In the genomic region with DNA sequence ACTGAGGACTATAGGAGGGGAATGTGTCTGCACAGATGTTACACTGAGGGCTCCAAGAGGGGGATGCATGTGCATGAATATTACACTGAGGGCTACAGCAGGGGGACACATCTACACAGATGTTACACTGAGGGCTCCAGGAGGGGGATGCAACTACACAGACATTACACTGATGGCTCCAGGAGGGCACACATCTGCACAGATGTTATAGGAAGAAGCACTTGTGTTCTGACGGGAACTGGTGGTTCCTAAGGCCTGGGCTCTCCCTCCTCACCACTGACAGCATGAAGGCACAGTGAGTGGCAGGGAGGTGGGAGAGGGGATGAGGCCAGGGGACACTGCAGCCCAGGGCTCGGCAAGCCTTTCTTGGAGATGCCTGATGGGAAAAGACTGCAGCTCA, we compare ENCODE assay signal across 5 cellular contexts. TPM values are rescaled to one million over a fixed set of nuclear protein-coding genes. Genes with fewer than 3 reads are reported as not detected.
DNase-seq lines count a peak whose midpoint lies in the region; ATAC-seq and TF ChIP-seq lines count a peak whose summit lies in the region.
"Not testable (repeated sequence)": the region's sequence is repeated elsewhere in the genome, so short reads cannot be mapped to it uniquely, and the experiment has no call there.

No MANE protein-coding gene starts in this region.

- not testable (repeated sequence) for H3K9me3 Mint-ChIP-seq in activated naive CD4-positive, alpha-beta T cell treated with anti-CD3 and anti-CD28 coated beads, Interleukin-2, amount 50 U/mL, for 24 hours; naive thymus-derived CD4-positive, alpha-beta T cell

- not testable (repeated sequence) for H3K4me1 ChIP-seq in DND-41 (ENCODE audit: insufficient read depth, low read length); HEK293 (ENCODE audit: control insufficient read depth, insufficient read depth, low read length); naive thymus-derived CD4-positive, alpha-beta T cell (ENCODE audit: control insufficient read depth in 2 of 2, insufficient read depth in 2 of 2, low read length in 2 of 2)

- POLR2A ChIA-PET in HEK293 (lab: Yijun Ruan, JAX); naive thymus-derived CD4-positive, alpha-beta T cell (lab: Charles Lee): not testable (repeated sequence)

- not testable (repeated sequence) for H3K9me3 ChIP-seq in DND-41 (ENCODE audit: insufficient read depth, low read length, severe bottlenecking); HEK293 (ENCODE audit: control insufficient read depth, insufficient read depth, low read depth, low read length); naive thymus-derived CD4-positive, alpha-beta T cell (ENCODE audit: control insufficient read depth in 2 of 3, low read length in 3 of 3)

- H4K20me1 ChIP-seq in DND-41 (ENCODE audit: insufficient read depth, low read length): not testable (repeated sequence)

- not testable (repeated sequence) for H2AFZ ChIP-seq in DND-41 (ENCODE audit: low read depth, low read length)

- ATAC-seq in DND-41 (ENCODE audit: insufficient read depth, low read depth) (0 out of 3 replicates have a peak, but pooled peaks have one; percentile 19), left lobe of liver (peak; percentile 19)
- peak; percentile 22 for ATAC-seq in naive thymus-derived CD4-positive, alpha-beta T cell

- not testable (repeated sequence) for H3K4me3 Mint-ChIP-seq in activated naive CD4-positive, alpha-beta T cell treated with anti-CD3 and anti-CD28 coated beads, Interleukin-2, amount 50 U/mL, for 24 hours; naive thymus-derived CD4-positive, alpha-beta T cell

- not testable (repeated sequence) for TF ChIP-seq CTCF in DND-41 (IDR thresholded peaks at IDR 0.05; ENCODE audit: borderline replicate concordance, extremely low read depth, low read length, poor library complexity, severe bottlenecking); HEK293 (tag by site-specific recombination; IDR thresholded peaks at IDR 0.05)

- H3K9ac ChIP-seq in DND-41 (ENCODE audit: low read depth, low read length): not testable (repeated sequence)

- H3K36me3 ChIP-seq in DND-41 (ENCODE audit: insufficient read depth, low read length) (peaks cover 71% of the 10 kb centered on the region), HEK293 (ENCODE audit: control insufficient read depth in 2 of 2, insufficient read depth in 1 of 2, low read length in 2 of 2) (peaks cover 16 to 80% of the 10 kb centered on the region in 2 experiments; a peak in 2 of 3 replicates)
- peaks cover 6 to 66% (median 19%) of the 10 kb centered on the region in 3 experiments for H3K36me3 ChIP-seq in naive thymus-derived CD4-positive, alpha-beta T cell (ENCODE audit: control insufficient read depth in 2 of 3, insufficient read depth in 3 of 3, low read length in 3 of 3)

- not testable (repeated sequence) for H3K27me3 ChIP-seq in DND-41 (ENCODE audit: insufficient read depth, low read length, poor library complexity); naive thymus-derived CD4-positive, alpha-beta T cell (ENCODE audit: control insufficient read depth in 2 of 2, insufficient read depth in 2 of 2, low read length in 2 of 2)

- H3K4me1 Mint-ChIP-seq in activated naive CD4-positive, alpha-beta T cell treated with anti-CD3 and anti-CD28 coated beads, Interleukin-2, amount 50 U/mL, for 24 hours; naive thymus-derived CD4-positive, alpha-beta T cell: not testable (repeated sequence)

- CTCF ChIA-PET in HEK293 (lab: Yijun Ruan, JAX); naive thymus-derived CD4-positive, alpha-beta T cell (lab: Charles Lee): not testable (repeated sequence)

- not testable (repeated sequence) for H3K4me2 ChIP-seq in DND-41 (ENCODE audit: insufficient read depth, low read length)

- intact Hi-C loops in naive thymus-derived CD4-positive, alpha-beta T cell (cut with micrococcal nuclease): not testable (repeated sequence)

- H3K4me3 ChIP-seq in DND-41 (ENCODE audit: low read depth in 1 of 2, low read length in 2 of 2); HEK293 (ENCODE audit: low read depth, low read length); naive thymus-derived CD4-positive, alpha-beta T cell (ENCODE audit: low read length): not testable (repeated sequence)

- H3K27me3 Mint-ChIP-seq in activated naive CD4-positive, alpha-beta T cell treated with anti-CD3 and anti-CD28 coated beads, Interleukin-2, amount 50 U/mL, for 24 hours; naive thymus-derived CD4-positive, alpha-beta T cell: not testable (repeated sequence)

- not testable (repeated sequence) for H3K27ac ChIP-seq in DND-41 (ENCODE audit: low read length); HEK293 (ENCODE audit: extremely low read depth, low read depth, low read length); naive thymus-derived CD4-positive, alpha-beta T cell (ENCODE audit: low read depth, low read length)

- not testable (repeated sequence) for DNase-seq in DND-41; left lobe of liver (ENCODE audit: low spot score); naive thymus-derived CD4-positive, alpha-beta T cell

- not testable (repeated sequence) for H3K79me2 ChIP-seq in DND-41 (ENCODE audit: insufficient read depth, low read length)

- peaks cover 12% of the 10 kb centered on the region for H3K36me3 Mint-ChIP-seq in activated naive CD4-positive, alpha-beta T cell treated with anti-CD3 and anti-CD28 coated beads, Interleukin-2, amount 50 U/mL, for 24 hours
- peaks cover 3 to 39% (median 12%) of the 10 kb centered on the region in 5 donors for H3K36me3 Mint-ChIP-seq in naive thymus-derived CD4-positive, alpha-beta T cell

- peak overlapping the region; percentile 55 for H3K27ac Mint-ChIP-seq in activated naive CD4-positive, alpha-beta T cell treated with anti-CD3 and anti-CD28 coated beads, Interleukin-2, amount 50 U/mL, for 24 hours
- H3K27ac Mint-ChIP-seq in naive thymus-derived CD4-positive, alpha-beta T cell: peak overlapping the region in 1 of 9 donors; percentile 81

TF ChIP-seq in HEK293, 187 proteins besides CTCF, POLR2A, EP300 and RAD21:
- TF ChIP-seq ZSCAN30 (tag by site-specific recombination; IDR thresholded peaks at IDR 0.05): peak; percentile 97

RNA-seq across cellular contexts. Expression of a gene that starts 30.3 kb away (rescaled TPM):
- total RNA-seq in left lobe of liver: 16.9 TPM
- total RNA-seq in naive thymus-derived CD4-positive, alpha-beta T cell: 10 to 100 TPM; 69.5 to 95.5 (median 92.2) TPM
- polyA plus RNA-seq in naive thymus-derived CD4-positive, alpha-beta T cell: 10 to 100 TPM; 21.5 to 34.3 TPM

RNA-seq across cellular contexts. Expression of a gene that starts 36.7 kb away (rescaled TPM):
- total RNA-seq in left lobe of liver: 22.9 TPM
- 10 to 100 TPM; 46.3 to 65.7 (median 63.6) TPM for total RNA-seq in naive thymus-derived CD4-positive, alpha-beta T cell
- 10 to 100 TPM; 11.7 to 16.6 TPM for polyA plus RNA-seq in naive thymus-derived CD4-positive, alpha-beta T cell
